10 cellular contexts compared by ENCODE assay signal in genomic region chr20:54224642-54225041, GRCh38. TPM values are rescaled to one million over a fixed set of nuclear protein-coding genes. Genes with fewer than 3 reads are reported as not detected.
"Had no signal": no experiment of that assay in that cellular context is flagged by ENCODE, and none has a peak within 500 bp of the region (broad histone marks: within the 10 kb centered on the region; RNA-seq: fewer than 3 reads in every experiment).

No MANE protein-coding gene starts in this region.

RNA-seq across cellular contexts. Expression of gene CYP24A1, which starts 50.9 kb away (rescaled TPM):
- total RNA-seq: activated B cell treated with CpG ODN at 0.5 μM for 24 hours; activated CD4-positive, alpha-beta memory T cell treated with anti-CD3 and anti-CD28 coated beads, Interleukin-2, amount 10 ng/mL, durations not matched to agents 7 days and 5 days; activated CD4-positive, alpha-beta T cell treated with anti-CD3 and anti-CD28 coated beads, Interleukin-2, amount 10 ng/mL, durations not matched to agents 24 days and 14 days; activated CD4-positive, alpha-beta T cell treated with anti-CD3 and anti-CD28 coated beads, Interleukin-2, amount 10 ng/mL, durations not matched to agents 7 days and 5 days; activated CD8-positive, alpha-beta memory T cell treated with anti-CD3 and anti-CD28 coated beads, Interleukin-2, amount 10 ng/mL, durations not matched to agents 7 days and 5 days; activated CD8-positive, alpha-beta T cell treated with anti-CD3 and anti-CD28 coated beads for 36 hours; activated CD8-positive, alpha-beta T cell treated with anti-CD3 and anti-CD28 coated beads, Interleukin-2, amount 10 ng/mL, durations not matched to agents 7 days and 5 days; T-helper 1 cell treated with Interleukin-12 subunit alpha and Interleukin-12 subunit beta and Interleukin-4 antibody, amounts not matched to agents 30 ng/mL and 1 ng/mL, for 36 hours; T-helper 2 cell treated with Interferon-gamma antibody and Interleukin-4, amounts not matched to agents 100 ng/mL and 5 ng/mL, for 36 hours; WTC11 had no signal
